Comparison of ENCODE assay signal across 30 cellular contexts in the genomic region with DNA sequence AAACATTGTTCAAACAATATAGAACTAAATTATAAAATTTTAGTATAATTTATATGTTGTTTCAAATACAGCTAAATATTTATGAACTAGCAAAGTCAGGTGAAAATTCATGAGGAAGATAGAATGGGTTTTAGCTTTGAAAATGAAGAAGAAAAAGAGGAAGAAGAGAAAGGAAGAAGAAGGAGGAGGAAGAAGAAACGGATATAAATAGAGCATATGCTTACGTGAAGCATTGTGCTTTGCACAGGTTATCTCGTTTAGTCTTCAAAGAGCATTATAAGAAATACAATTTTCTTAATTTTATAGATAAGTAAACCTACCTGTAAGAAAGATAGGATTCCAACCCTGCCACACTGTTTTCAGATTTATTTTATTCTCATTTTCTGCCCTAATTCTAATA.
"Had no signal": no experiment of that assay in that cellular context is flagged by ENCODE, and none has a peak within 500 bp of the region (broad histone marks: within the 10 kb centered on the region; RNA-seq: fewer than 3 reads in every experiment).

No MANE protein-coding gene starts in this region.

- ATAC-seq: activated CD4-positive, CD25-positive, alpha-beta regulatory T cell treated with anti-CD3 and anti-CD28 coated beads, Interleukin-2, amount 50 U/mL, for 24 hours; body of pancreas; gastroesophageal sphincter; left cardiac atrium; natural killer cell; stimulated activated naive B cell treated with anti-CD40 and anti-IgM and Interleukin-4, amounts not matched to agents 10 μg/mL and 1 μg/mL and 100 μg/mL, for 72 hours had no signal

- H3K27me3 ChIP-seq: adrenal gland, body of pancreas, colonic mucosa, dorsolateral prefrontal cortex, gastroesophageal sphincter, neural progenitor cell, right atrium auricular region, stomach, thyroid gland, upper lobe of left lung had no signal

- FAIRE-seq: keratinocyte, TTC549 had no signal

- H3K4me1 ChIP-seq: adrenal gland, body of pancreas, colonic mucosa, gastroesophageal sphincter, neural progenitor cell, right atrium auricular region, stomach, thyroid gland, upper lobe of left lung had no signal

- H3K36me3 ChIP-seq: adrenal gland, colonic mucosa, gastroesophageal sphincter, neural progenitor cell, right atrium auricular region, stomach, thyroid gland, upper lobe of left lung had no signal

- H3K4me3 ChIP-seq: adrenal gland, body of pancreas, colonic mucosa, dorsolateral prefrontal cortex, gastroesophageal sphincter, neural progenitor cell, right atrium auricular region, stomach, thyroid gland, upper lobe of left lung had no signal

- H3K27ac ChIP-seq: adrenal gland, body of pancreas, colonic mucosa, dorsolateral prefrontal cortex, gastroesophageal sphincter, neural progenitor cell, right atrium auricular region, stomach, thyroid gland, upper lobe of left lung, VCaP had no signal

- H3K9ac ChIP-seq: neural progenitor cell had no signal

- DNase-seq: activated CD4-positive, alpha-beta T cell treated with anti-CD3 and anti-CD28 coated beads for 48 hours; activated CD4-positive, alpha-beta T cell treated with anti-CD3 and anti-CD28 coated beads, Interleukin-2, amount 50 U/mL, for 48 hours; activated CD8-positive, alpha-beta memory T cell treated with anti-CD3 and anti-CD28 coated beads for 24 hours; activated effector memory CD4-positive, alpha-beta T cell treated with Interleukin-2 at 50 U/mL for 16 hours; activated naive CD4-positive, alpha-beta T cell treated with Interleukin-2 at 50 U/mL for 16 hours; activated naive CD8-positive, alpha-beta T cell treated with anti-CD3 and anti-CD28 coated beads for 36 hours; adrenal gland; aorta; body of pancreas; colonic mucosa; dorsolateral prefrontal cortex; effector memory CD4-positive, alpha-beta T cell; erythroblast; hippocampal formation; left cardiac atrium; natural killer cell; stimulated activated CD4-positive, alpha-beta T cell treated with anti-CD3 and anti-CD28 coated beads, Interleukin-15, amount 100 ng/mL, for 24 hours; stimulated activated CD4-positive, alpha-beta T cell treated with anti-CD3 and anti-CD28 coated beads, Interleukin-2, amount 100 ng/mL, for 24 hours; stimulated activated naive B cell treated with anti-CD40 and anti-IgM and Interleukin-4, amounts not matched to agents 10 μg/mL and 1 μg/mL and 100 μg/mL, for 72 hours; stomach; T-helper 9 cell; thyroid gland; upper lobe of left lung had no signal

- H2AFZ ChIP-seq: neural progenitor cell had no signal

- H3K4me2 ChIP-seq: neural progenitor cell had no signal

- H3K9me3 ChIP-seq: adrenal gland, body of pancreas, colonic mucosa, gastroesophageal sphincter, right atrium auricular region, stomach, thyroid gland, upper lobe of left lung had no signal
